Comparison of ENCODE assay signal across 20 cellular contexts in genomic region chr15:98699591-98700424, GRCh38. TPM values are rescaled to one million over a fixed set of nuclear protein-coding genes. Genes with fewer than 3 reads are reported as not detected.
DNase-seq lines count a peak whose midpoint lies in the region; ATAC-seq and TF ChIP-seq lines count a peak whose summit lies in the region.
"Had no signal": no experiment of that assay in that cellular context is flagged by ENCODE, and none has a peak within 500 bp of the region (broad histone marks: within the 10 kb centered on the region; RNA-seq: fewer than 3 reads in every experiment).

No MANE protein-coding gene starts in this region.

- TF ChIP-seq CTCF in glutamatergic neuron (IDR thresholded peaks at IDR 0.05; ENCODE audit: partially characterized antibody, unreplicated experiment) (no peak), type B pancreatic cell (conservative IDR thresholded peaks at IDR 0.05) (no peak)

- H3K36me3 Mint-ChIP-seq in glutamatergic neuron (ENCODE audit: unreplicated experiment) (peaks cover 5% of the 10 kb centered on the region), type B pancreatic cell (peaks cover 8% of the 10 kb centered on the region)
- H3K36me3 Mint-ChIP-seq: naive B cell had no signal

- H3K4me1 Mint-ChIP-seq in glutamatergic neuron (ENCODE audit: low read depth, unreplicated experiment) = peaks cover 62% of the 10 kb centered on the region
- peaks cover 56% of the 10 kb centered on the region for H3K4me1 Mint-ChIP-seq in type B pancreatic cell (ENCODE audit: unreplicated experiment)

- no peaks in the 10 kb centered on the region for H3K36me3 ChIP-seq in SJCRH30
- H3K36me3 ChIP-seq: heart left ventricle, upper lobe of left lung, WERI-Rb-1 had no signal

- H3K27me3 Mint-ChIP-seq in glutamatergic neuron (ENCODE audit: unreplicated experiment) (peaks cover 15% of the 10 kb centered on the region), type B pancreatic cell (no peaks in the 10 kb centered on the region)
- H3K27me3 Mint-ChIP-seq: naive B cell had no signal

- no peaks in the 10 kb centered on the region for H3K9me3 ChIP-seq in SJCRH30 (replicated peaks)
- H3K9me3 ChIP-seq: heart left ventricle, upper lobe of left lung had no signal

- peaks cover 50% of the 10 kb centered on the region for H3K4me1 ChIP-seq in SJCRH30

- H3K4me3 Mint-ChIP-seq in glutamatergic neuron (ENCODE audit: unreplicated experiment) (peak overlapping the region; percentile 76), type B pancreatic cell (peak overlapping the region; percentile 9)
- H3K4me3 Mint-ChIP-seq: endodermal cell, naive B cell had no signal

- H3K9me3 Mint-ChIP-seq in glutamatergic neuron (ENCODE audit: unreplicated experiment) (peaks cover 16% of the 10 kb centered on the region), type B pancreatic cell (no peaks in the 10 kb centered on the region)
- H3K9me3 Mint-ChIP-seq: endodermal cell, naive B cell had no signal

- H3K4me3 ChIP-seq in SJCRH30 = no peak overlapping the region
- H3K4me3 ChIP-seq: heart left ventricle, upper lobe of left lung had no signal

- ATAC-seq in GM18909 (IDR thresholded peaks at IDR 0.05; ENCODE audit: poor library complexity, unreplicated experiment) = no peak

- no peaks in the 10 kb centered on the region for H3K27me3 ChIP-seq in SJCRH30
- H3K27me3 ChIP-seq: heart left ventricle, upper lobe of left lung had no signal

- H3K27ac Mint-ChIP-seq in glutamatergic neuron (ENCODE audit: unreplicated experiment) = peak overlapping the region; percentile 96
- H3K27ac Mint-ChIP-seq in type B pancreatic cell = peak overlapping the region; percentile 29
- H3K27ac Mint-ChIP-seq: endodermal cell had no signal

- peak; percentile 11 for DNase-seq in stimulated activated CD4-positive, alpha-beta T cell treated with anti-CD3 and anti-CD28 coated beads, Interleukin-15, amount 100 ng/mL, for 24 hours
- DNase-seq in stimulated activated CD4-positive, alpha-beta T cell treated with anti-CD3 and anti-CD28 coated beads, Interleukin-12 subunit alpha, Interleukin-12 subunit beta, amount 100 ng/mL, for 4 hours = no peak
- peak in 1 of 2 experiments; percentile 45 for DNase-seq in SJCRH30
- no peak for DNase-seq in glutamatergic neuron
- DNase-seq in type B pancreatic cell (ENCODE audit: extremely low spot score, unreplicated experiment) = no peak
- no peak for DNase-seq in activated CD8-positive, alpha-beta memory T cell treated with anti-CD3 and anti-CD28 coated beads, Interleukin-2, amount 50 U/mL, for 48 hours
- no peak for DNase-seq in mucosa of gallbladder (ENCODE audit: low spot score)
- DNase-seq: activated CD8-positive, alpha-beta memory T cell treated with anti-CD3 and anti-CD28 coated beads for 24 hours; activated gamma-delta T cell; endodermal cell; heart left ventricle; naive B cell; NCI-H1417 treated with DMSO at 0.1 percent for 48 hours; posterior cingulate gyrus; Right ventricle myocardium superior; stimulated activated CD4-positive, alpha-beta T cell treated with anti-CD3 and anti-CD28 coated beads, Interleukin-2, amount 100 ng/mL, for 24 hours; stimulated activated naive CD4-positive, alpha-beta T cell treated with Interleukin-2 at 50 U/mL for 16 hours; WERI-Rb-1 had no signal

- H3K27ac ChIP-seq in SJCRH30 = peak overlapping the region; percentile 65
- H3K27ac ChIP-seq: upper lobe of left lung, WERI-Rb-1 had no signal

RNA-seq across cellular contexts. Expression of gene IGF1R, which starts 51.5 kb away (rescaled TPM):
- total RNA-seq in SJCRH30 (2014; rRNA removed; shearing (Covaris generic)) = 22.4 and 24.1 TPM in 2 replicates
- total RNA-seq in glutamatergic neuron (ENCODE audit: unreplicated experiment) (145 TPM), type B pancreatic cell (ENCODE audit: low replicate concordance) (66.9 and 87.1 TPM in 2 replicates), mucosa of gallbladder (46.9 TPM)
